Comparison of ENCODE assay signal across 18 cellular contexts in the genomic region with DNA sequence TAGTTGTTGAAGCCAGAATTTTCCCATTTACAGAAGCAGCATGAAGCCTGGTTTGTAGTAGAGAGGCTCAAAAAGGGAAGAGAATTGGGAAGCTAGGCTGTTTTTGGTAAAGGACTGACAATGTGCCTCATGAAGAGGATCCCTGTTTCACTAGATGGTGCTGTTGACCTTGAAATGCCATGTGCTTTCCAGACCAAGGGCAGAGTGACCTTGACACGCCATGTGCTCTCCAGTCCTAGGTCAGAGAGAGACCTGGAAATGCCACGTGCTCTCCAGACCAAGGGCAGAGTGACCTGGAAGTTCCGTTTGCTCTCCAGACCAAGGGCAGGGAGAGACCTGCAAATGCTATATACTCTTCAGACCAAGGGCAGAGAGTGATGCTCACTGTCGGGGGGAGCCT. TPM values are rescaled to one million over a fixed set of nuclear protein-coding genes. Genes with fewer than 3 reads are reported as not detected.
DNase-seq lines count a peak whose midpoint lies in the region; ATAC-seq, FAIRE-seq and TF ChIP-seq lines count a peak whose summit lies in the region.
"Had no signal": no experiment of that assay in that cellular context is flagged by ENCODE, and none has a peak within 500 bp of the region (broad histone marks: within the 10 kb centered on the region; RNA-seq: fewer than 3 reads in every experiment).

No MANE protein-coding gene starts in this region.

- H3K9ac ChIP-seq in SK-N-SH (no peak overlapping the region), OCI-LY3 (ENCODE audit: low read length) (peak overlapping the region; percentile 53; the same call in 1 of the 2 replicates)

- peaks cover 29% of the 10 kb centered on the region for H3K36me3 Mint-ChIP-seq in type B pancreatic cell

- intact Hi-C loops in prostate gland (cut with DNase I): no loop called here

- no peak for TF ChIP-seq EP300 in SK-N-SH (IDR thresholded peaks at IDR 0.05; ENCODE audit: borderline replicate concordance in 1 of 2, low read depth in 1 of 2, low read length in 1 of 2)

- no peaks in the 10 kb centered on the region for H3K4me1 ChIP-seq in SK-N-SH (ENCODE audit: control insufficient read depth in 1 of 2, insufficient read depth in 2 of 2, low read depth in 1 of 2, low read length in 1 of 2)
- peaks cover 43% of the 10 kb centered on the region for H3K4me1 ChIP-seq in OCI-LY3 (ENCODE audit: low read length)
- H3K4me1 ChIP-seq in prostate gland (replicated peaks): no peaks in the 10 kb centered on the region

- H4K20me1 ChIP-seq in SK-N-SH (ENCODE audit: insufficient read depth): no peaks in the 10 kb centered on the region
- H4K20me1 ChIP-seq in OCI-LY3 (ENCODE audit: insufficient read depth, low read length): no peaks in the 10 kb centered on the region

- H3K27me3 Mint-ChIP-seq in type B pancreatic cell: no peaks in the 10 kb centered on the region

- no peaks in the 10 kb centered on the region for H3K9me3 ChIP-seq in SK-N-SH
- H3K9me3 ChIP-seq in OCI-LY3 (ENCODE audit: insufficient read depth, low read length): no peaks in the 10 kb centered on the region
- no peaks in the 10 kb centered on the region for H3K9me3 ChIP-seq in prostate gland

- TF ChIP-seq CTCF in SK-N-SH (IDR thresholded peaks at IDR 0.05): peak; percentile 25
- TF ChIP-seq CTCF in OCI-LY3 (IDR thresholded peaks at IDR 0.05; ENCODE audit: low read depth, low read length): peak; percentile 87
- no peak for TF ChIP-seq CTCF in prostate gland (IDR thresholded peaks at IDR 0.05)
- no peak for TF ChIP-seq CTCF in type B pancreatic cell (conservative IDR thresholded peaks at IDR 0.05)

- 71% methylated on average over 4 of the region's 4 CpGs for WGBS in SK-N-SH (ENCODE audit: low lambda C conversion rate)
- 95% methylated on average over 4 of the region's 4 CpGs for WGBS in prostate gland

- no peak overlapping the region for H3K27ac Mint-ChIP-seq in type B pancreatic cell

- POLR2A ChIA-PET in SK-N-SH (lab: Yijun Ruan, JAX): no interaction called here

- H3K79me2 ChIP-seq in SK-N-SH (ENCODE audit: insufficient read depth) (no peaks in the 10 kb centered on the region), OCI-LY3 (ENCODE audit: low read length) (no peaks in the 10 kb centered on the region)

- FAIRE-seq in H54 (lab: Jason Lieb, UNC): no peak
- FAIRE-seq: A204.1 had no signal

- no peak for ATAC-seq in SK-N-SH treated with all-trans-retinoic acid at 6 μM for 48 hours
- ATAC-seq: left cardiac atrium, right cardiac atrium had no signal

- H3K27me3 ChIP-seq in SK-N-SH (ENCODE audit: insufficient read depth) (no peaks in the 10 kb centered on the region), OCI-LY3 (ENCODE audit: low read depth, low read length) (no peaks in the 10 kb centered on the region), prostate gland (replicated peaks; ENCODE audit: insufficient read depth) (no peaks in the 10 kb centered on the region)
- H3K27me3 ChIP-seq: cardiac muscle cell, neutrophil had no signal

- TF ChIP-seq POLR2A in prostate gland (IDR thresholded peaks at IDR 0.05): no peak
- no peak for TF ChIP-seq POLR2A in H54 (IDR thresholded peaks at IDR 0.05; ENCODE audit: low read depth, low read length)

- H3K9me2 ChIP-seq in SK-N-SH: no peaks in the 10 kb centered on the region

- no peaks in the 10 kb centered on the region for H3K36me3 ChIP-seq in SK-N-SH (replicated peaks in 1 of 2; ENCODE audit: control insufficient read depth in 1 of 2, insufficient read depth in 2 of 2, low read length in 1 of 2)
- no peaks in the 10 kb centered on the region for H3K36me3 ChIP-seq in OCI-LY3 (replicated peaks; ENCODE audit: low read depth, low read length)
- H3K36me3 ChIP-seq in prostate gland: no peaks in the 10 kb centered on the region
- H3K36me3 ChIP-seq: cardiac muscle cell, neutrophil had no signal

- no peak overlapping the region for H3K4me3 Mint-ChIP-seq in type B pancreatic cell

- H3K4me3 ChIP-seq in SK-N-SH (ENCODE audit: low read depth in 2 of 2, low read length in 1 of 2): no peak overlapping the region
- peak overlapping the region; percentile 49 for H3K4me3 ChIP-seq in OCI-LY3 (ENCODE audit: low read length)
- H3K4me3 ChIP-seq in prostate gland: no peak overlapping the region
- H3K4me3 ChIP-seq: cardiac muscle cell had no signal

- peaks cover 17% of the 10 kb centered on the region for H3K9me3 Mint-ChIP-seq in type B pancreatic cell

- no peaks in the 10 kb centered on the region for H3K4me1 Mint-ChIP-seq in type B pancreatic cell (ENCODE audit: unreplicated experiment)

- DNase-seq in SK-N-SH (no peak), dermis blood vessel endothelial cell (peak; percentile 9), prostate gland (ENCODE audit: low spot score) (no peak), type B pancreatic cell (ENCODE audit: extremely low spot score, unreplicated experiment) (no peak), H54 (ENCODE audit: insufficient read length, low spot score) (no peak)
- no peak for DNase-seq in activated naive CD4-positive, alpha-beta T cell treated with anti-CD3 and anti-CD28 coated beads, Interleukin-2, amount 50 U/mL, for 16 hours
- DNase-seq: C1 segment of cervical spinal cord; DND-41; effector CD8-positive, alpha-beta T cell; left cardiac atrium; NCI-H1105 treated with DMSO at 0.1 percent for 48 hours; right cardiac atrium; RPMI8226 had no signal

- no peak overlapping the region for H3K27ac ChIP-seq in SK-N-SH (ENCODE audit: low read depth in 2 of 2, low read length in 1 of 2)
- H3K27ac ChIP-seq in OCI-LY3 (ENCODE audit: low read length): peak overlapping the region; percentile 97
- peak overlapping the region; percentile 27 to 39 for H3K27ac ChIP-seq in prostate gland
- H3K27ac ChIP-seq: cardiac muscle cell, neutrophil had no signal

- no peak overlapping the region for H2AFZ ChIP-seq in SK-N-SH (ENCODE audit: low read depth)
- peak overlapping the region; percentile 42 for H2AFZ ChIP-seq in OCI-LY3 (ENCODE audit: low read depth, low read length)

- CTCF ChIA-PET in SK-N-SH (lab: Yijun Ruan, JAX): no interaction called here

- no peak for TF ChIP-seq RAD21 in SK-N-SH (IDR thresholded peaks at IDR 0.05; ENCODE audit: low read length)

- H3F3A ChIP-seq in SK-N-SH (replicated peaks; ENCODE audit: insufficient read depth): no peaks in the 10 kb centered on the region

- H3K4me2 ChIP-seq in SK-N-SH (no peak overlapping the region), OCI-LY3 (ENCODE audit: low read length) (peak overlapping the region; percentile 79)

TF ChIP-seq in SK-N-SH, 30 proteins besides CTCF, POLR2A, EP300 and RAD21:
- no peak for TF ChIP-seq FOSL2 (IDR thresholded peaks at IDR 0.05; ENCODE audit: borderline replicate concordance, low read depth)
- TF ChIP-seq EZH2phosphoT487 (IDR thresholded peaks at IDR 0.05; ENCODE audit: borderline replicate concordance, low read depth): no peak
- no peak for TF ChIP-seq RXRA (IDR thresholded peaks at IDR 0.05; ENCODE audit: borderline replicate concordance, low read depth)
- no peak for TF ChIP-seq TAF1 (IDR thresholded peaks at IDR 0.05; ENCODE audit: borderline replicate concordance, low read depth, low read length)
- TF ChIP-seq, protein P1, sequence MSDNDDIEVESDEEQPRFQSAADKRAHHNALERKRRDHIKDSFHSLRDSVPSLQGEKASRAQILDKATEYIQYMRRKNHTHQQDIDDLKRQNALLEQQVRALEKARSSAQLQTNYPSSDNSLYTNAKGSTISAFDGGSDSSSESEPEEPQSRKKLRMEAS (IDR thresholded peaks at IDR 0.05; ENCODE audit: low read depth): no peak
- TF ChIP-seq CHD2 (IDR thresholded peaks at IDR 0.05; ENCODE audit: low read length, partially characterized antibody): no peak
- no peak for TF ChIP-seq RFX5 (IDR thresholded peaks at IDR 0.05; ENCODE audit: low read length)
- TF ChIP-seq ELF1 (IDR thresholded peaks at IDR 0.05): no peak
- no peak for TF ChIP-seq NFIC (IDR thresholded peaks at IDR 0.05; ENCODE audit: borderline replicate concordance)

TF ChIP-seq in SK-N-SH treated with all-trans-retinoic acid at 6 μM for 48 hours, 23 proteins besides CTCF, POLR2A, EP300 and RAD21 (continues in another document):
- TF ChIP-seq, protein P2, sequence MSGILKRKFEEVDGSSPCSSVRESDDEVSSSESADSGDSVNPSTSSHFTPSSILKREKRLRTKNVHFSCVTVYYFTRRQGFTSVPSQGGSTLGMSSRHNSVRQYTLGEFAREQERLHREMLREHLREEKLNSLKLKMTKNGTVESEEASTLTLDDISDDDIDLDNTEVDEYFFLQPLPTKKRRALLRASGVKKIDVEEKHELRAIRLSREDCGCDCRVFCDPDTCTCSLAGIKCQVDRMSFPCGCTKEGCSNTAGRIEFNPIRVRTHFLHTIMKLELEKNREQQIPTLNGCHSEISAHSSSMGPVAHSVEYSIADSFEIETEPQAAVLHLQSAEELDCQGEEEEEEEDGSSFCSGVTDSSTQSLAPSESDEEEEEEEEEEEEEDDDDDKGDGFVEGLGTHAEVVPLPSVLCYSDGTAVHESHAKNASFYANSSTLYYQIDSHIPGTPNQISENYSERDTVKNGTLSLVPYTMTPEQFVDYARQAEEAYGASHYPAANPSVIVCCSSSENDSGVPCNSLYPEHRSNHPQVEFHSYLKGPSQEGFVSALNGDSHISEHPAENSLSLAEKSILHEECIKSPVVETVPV (CRISPR knock-in tag; IDR thresholded peaks at IDR 0.05): no peak
- TF ChIP-seq, protein P3, sequence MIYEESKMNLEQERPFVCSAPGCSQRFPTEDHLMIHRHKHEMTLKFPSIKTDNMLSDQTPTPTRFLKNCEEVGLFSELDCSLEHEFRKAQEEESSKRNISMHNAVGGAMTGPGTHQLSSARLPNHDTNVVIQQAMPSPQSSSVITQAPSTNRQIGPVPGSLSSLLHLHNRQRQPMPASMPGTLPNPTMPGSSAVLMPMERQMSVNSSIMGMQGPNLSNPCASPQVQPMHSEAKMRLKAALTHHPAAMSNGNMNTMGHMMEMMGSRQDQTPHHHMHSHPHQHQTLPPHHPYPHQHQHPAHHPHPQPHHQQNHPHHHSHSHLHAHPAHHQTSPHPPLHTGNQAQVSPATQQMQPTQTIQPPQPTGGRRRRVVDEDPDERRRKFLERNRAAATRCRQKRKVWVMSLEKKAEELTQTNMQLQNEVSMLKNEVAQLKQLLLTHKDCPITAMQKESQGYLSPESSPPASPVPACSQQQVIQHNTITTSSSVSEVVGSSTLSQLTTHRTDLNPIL (CRISPR knock-in tag; IDR thresholded peaks at IDR 0.05; ENCODE audit: low read depth): no peak

RNA-seq across cellular contexts. Expression of a gene that starts 32.0 kb away (rescaled TPM):
- polyA plus RNA-seq in SK-N-SH (2012; rRNA removed): 8.1 and 9.8 TPM in 2 replicates
- 6.7 and 7.4 TPM in 2 replicates for polyA plus RNA-seq in SK-N-SH (2012; cell fraction: cytosol; rRNA removed)
- 18.2 and 22.0 TPM in 2 replicates for polyA plus RNA-seq in SK-N-SH (2012; cell fraction: nucleus; rRNA removed)
- total RNA-seq in dermis blood vessel endothelial cell (39.7 and 48.1 TPM in 2 replicates), prostate gland (100 to 1,000 TPM in 1 of 2 donors, 10 to 100 TPM in 1; 63.8 to 140 TPM), type B pancreatic cell (ENCODE audit: low replicate concordance) (48.9 and 62.1 TPM in 2 replicates)

Comparison
In these comparisons a context has a peak if more than half of its experiments do, and no peak if none do; other contexts are left out.
1. H3K27ac ChIP-seq: peak in OCI-LY3 (single experiment) and prostate gland (2 of 2); none in SK-N-SH (0 of 2).
2. CTCF ChIP-seq: peak in SK-N-SH (single experiment) and OCI-LY3 (single experiment); none in prostate gland (0 of 4) and type B pancreatic cell (single experiment).